ENCODE assay signal across 24 cellular contexts in genomic region chr17:56850591-56850990, GRCh38. TPM values are rescaled to one million over a fixed set of nuclear protein-coding genes. Genes with fewer than 3 reads are reported as not detected.
DNase-seq lines count a peak whose midpoint lies in the region; ATAC-seq, FAIRE-seq and TF ChIP-seq lines count a peak whose summit lies in the region.
"Had no signal": no experiment of that assay in that cellular context is flagged by ENCODE, and none has a peak within 500 bp of the region (broad histone marks: within the 10 kb centered on the region; RNA-seq: fewer than 3 reads in every experiment).

No MANE protein-coding gene starts in this region.

- TF ChIP-seq RAD21 in A549 (conservative IDR thresholded peaks at IDR 0.05 in 1 of 2, IDR thresholded peaks at IDR 0.05 in 1 of 2) (no peak), K562 (CRISPR knock-in tag; conservative IDR thresholded peaks at IDR 0.05 in 1 of 2, IDR thresholded peaks at IDR 0.05 in 1 of 2) (no peak)

- H3K27me3 ChIP-seq in DOHH2 (ENCODE audit: control insufficient read depth, low read length) (no peaks in the 10 kb centered on the region), K562 (ENCODE audit: control insufficient read depth in 2 of 2, insufficient read depth in 2 of 2, low read length in 2 of 2) (no peaks in the 10 kb centered on the region)

- no peak overlapping the region for H2AFZ ChIP-seq in K562 (ENCODE audit: low read depth, low read length)
- H2AFZ ChIP-seq: PC-9 had no signal

- POLR2A ChIA-PET in A549 (lab: Yijun Ruan, JAX): no interaction called here
- POLR2A ChIA-PET in K562 (lab: Yijun Ruan, JAX): interaction anchor here (0.7 to 4.8 kb wide), 2 partner anchors 15 to 40 kb away, joined by 3 to 24 read pairs; partner anchors contain the start of genes C17orf67 and DGKE

- H3K9me3 ChIP-seq in A549: no peaks in the 10 kb centered on the region
- H3K9me3 ChIP-seq in DOHH2 (ENCODE audit: control insufficient read depth, insufficient read depth, low read length): no peaks in the 10 kb centered on the region
- no peaks in the 10 kb centered on the region for H3K9me3 ChIP-seq in K562 (replicated peaks; ENCODE audit: control insufficient read depth, insufficient read depth, low read depth, low read length)
- H3K9me3 ChIP-seq: Caco-2, SK-N-SH had no signal

- TF ChIP-seq EP300 in A549 (IDR thresholded peaks at IDR 0.05) (no peak), K562 (IDR thresholded peaks at IDR 0.05; ENCODE audit: low read length) (no peak)

- no peaks in the 10 kb centered on the region for H3K79me2 ChIP-seq in DOHH2 (ENCODE audit: control insufficient read depth, low read length)
- no peaks in the 10 kb centered on the region for H3K79me2 ChIP-seq in K562 (ENCODE audit: control insufficient read depth, insufficient read depth, low read length)

- H3K4me3 ChIP-seq in A549: no peak overlapping the region
- H3K4me3 ChIP-seq in DOHH2 (ENCODE audit: low read length): no peak overlapping the region
- no peak overlapping the region for H3K4me3 ChIP-seq in K562
- H3K4me3 ChIP-seq: PC-9 had no signal

- in situ Hi-C loops in K562 (cut with MboI): no loop called here

- TF ChIP-seq POLR2A in A549 (IDR thresholded peaks at IDR 0.05; ENCODE audit: low read length) (no peak), K562 (conservative IDR thresholded peaks at IDR 0.05) (no peak)

- intact Hi-C loops in K562 (cut with micrococcal nuclease): no loop called here

- no peak overlapping the region for H3K9ac ChIP-seq in K562 (ENCODE audit: insufficient read depth in 1 of 2, low read depth in 2 of 2, low read length in 2 of 2)
- H3K9ac ChIP-seq: SK-N-SH had no signal

- CTCF ChIA-PET in A549 (lab: Yijun Ruan, JAX): interaction anchor here (0.8 to 1.8 kb wide), 6 partner anchors 9 to 110 kb away, joined by 3 to 5 read pairs (median 4); partner anchors contain the start of gene COIL
- CTCF ChIA-PET in K562 (lab: Yijun Ruan, JAX; ENCODE audit: low intra/inter-chr PET ratio): no interaction called here

- no peak for FAIRE-seq in A549 (lab: Jason Lieb, UNC)
- peak; percentile 54 for FAIRE-seq in HTR-8/SVneo (lab: Jason Lieb, UNC)
- no peak for FAIRE-seq in K562 (lab: Jason Lieb, UNC)
- FAIRE-seq: GM18507, GM19239, H1 had no signal

- H3K36me3 ChIP-seq in DOHH2 (ENCODE audit: control insufficient read depth, low read length) (peaks cover 55% of the 10 kb centered on the region), K562 (ENCODE audit: control insufficient read depth, insufficient read depth, low read length) (peaks cover 67% of the 10 kb centered on the region)

- no peak for DNase-seq in A549 (ENCODE audit: low read depth in 1 of 2, low spot score in 1 of 2)
- DNase-seq in HTR-8/SVneo (ENCODE audit: insufficient read length, low spot score): no peak
- no peak for DNase-seq in K562 (ENCODE audit: extremely low read depth in 1 of 4, low spot score in 3 of 4)
- DNase-seq in DMS153 treated with DMSO at 0.1 percent for 48 hours (lab: John Stamatoyannopoulos, UW; ENCODE audit: unreplicated experiment): no peak
- no peak for DNase-seq in glomerular visceral epithelial cell (ENCODE audit: extremely low spot score)
- DNase-seq: Caco-2; CD4-positive, alpha-beta T cell; DMS 273 treated with DMSO at 0.1 percent for 48 hours; DND-41; KG1; NCI-H1105 treated with DMSO at 0.1 percent for 48 hours; NCI-H2081 treated with DMSO at 0.1 percent for 48 hours; NCI-H446 treated with DMSO at 0.1 percent for 48 hours; NCI-H526 treated with DMSO at 0.1 percent for 48 hours; PC-9; RPMI8226; SHP77; SK-N-SH; T-helper 2 cell had no signal

- no peak for ATAC-seq in A549
- no peak for ATAC-seq in K562
- no peak for ATAC-seq in HG03442 (IDR thresholded peaks at IDR 0.05; ENCODE audit: unreplicated experiment)

- TF ChIP-seq CTCF in A549 (IDR thresholded peaks at IDR 0.05) (no peak), DOHH2 (IDR thresholded peaks at IDR 0.05; ENCODE audit: low read depth, low read length, poor library complexity, severe bottlenecking) (no peak), K562 (IDR thresholded peaks at IDR 0.05 in 2 of 3, conservative IDR thresholded peaks at IDR 0.05 in 1 of 3; ENCODE audit: insufficient read depth in 2 of 3, low read depth in 1 of 3, low read length in 3 of 3) (no peak)

- H4K20me1 ChIP-seq in DOHH2 (ENCODE audit: control insufficient read depth, insufficient read depth, low read depth, low read length) (no peaks in the 10 kb centered on the region), K562 (replicated peaks; ENCODE audit: control insufficient read depth, insufficient read depth, low read length) (no peaks in the 10 kb centered on the region)

- BruUV-seq in K562 (replicated peaks; lab: Mats Ljungman, UMichigan): no TSS peak

- H3K4me2 ChIP-seq in A549 (no peak overlapping the region), DOHH2 (ENCODE audit: low read length) (0 out of 2 replicates have a peak overlapping the region, but pooled peaks have one; percentile 13), K562 (ENCODE audit: insufficient read depth, low read length) (no peak overlapping the region)
- H3K4me2 ChIP-seq: PC-9, SK-N-SH had no signal

- no peaks in the 10 kb centered on the region for H3K9me2 ChIP-seq in DOHH2 (replicated peaks; ENCODE audit: control insufficient read depth, low read length)
- H3K9me2 ChIP-seq: SK-N-SH had no signal

- no peak overlapping the region for H3K27ac ChIP-seq in A549
- no peak overlapping the region for H3K27ac ChIP-seq in DOHH2 (ENCODE audit: low read depth, low read length)
- no peak overlapping the region for H3K27ac ChIP-seq in K562 (ENCODE audit: extremely low read depth, low read depth, low read length)
- H3K27ac ChIP-seq: PC-9 had no signal

- WGBS in A549 (ENCODE audit: missing lambda C conversion rate): 94% methylated on average over 2 of the region's 2 CpGs
- WGBS in K562 (ENCODE audit: insufficient coverage, low coverage, missing lambda C conversion rate): 89% methylated on average over 2 of the region's 2 CpGs

- no peaks in the 10 kb centered on the region for H3K9me1 ChIP-seq in K562 (ENCODE audit: control insufficient read depth, insufficient read depth, low read length)

- H3K4me1 ChIP-seq in A549: no peaks in the 10 kb centered on the region
- peaks cover 15% of the 10 kb centered on the region for H3K4me1 ChIP-seq in DOHH2 (ENCODE audit: control insufficient read depth, low read length)
- H3K4me1 ChIP-seq in K562 (replicated peaks in 1 of 2; ENCODE audit: control insufficient read depth in 2 of 2, insufficient read depth in 2 of 2, low read length in 2 of 2): no peaks in the 10 kb centered on the region
- H3K4me1 ChIP-seq: Caco-2 had no signal

- no peaks in the 10 kb centered on the region for H3F3A ChIP-seq in DOHH2 (ENCODE audit: control insufficient read depth, insufficient read depth)

TF ChIP-seq in K562, 482 proteins besides CTCF, POLR2A, EP300 and RAD21 (continues in another document):
- TF ChIP-seq ZNF584 (CRISPR knock-in tag; IDR thresholded peaks at IDR 0.05; ENCODE audit: low read depth): no peak

RNA-seq across cellular contexts. Expression of gene DGKE, which starts 16.6 kb away (rescaled TPM):
- 4.6 and 5.8 TPM in 2 replicates for polyA plus RNA-seq in A549 (2011; rRNA removed)
- polyA plus RNA-seq in A549 (2012; cell fraction: cytosol; rRNA removed): 2.0 and 2.3 TPM in 2 replicates
- polyA plus RNA-seq in A549 (2012; cell fraction: nucleus; rRNA removed): 7.5 and 8.1 TPM in 2 replicates
- polyA plus RNA-seq in A549 (2017; fragmentation: RNase III; extraction: RNeasy Plus Mini Kit Qiagen cat#74134 plus additional on column Dnase treatment): 3.4 to 4.0 TPM (median 3.7 TPM) in 3 replicates
- polyA minus RNA-seq in A549 (2011; rRNA and poly(A)+ RNA removed): 2.8 and 3.7 TPM in 2 replicates
- 19.7 and 38.1 TPM in 2 replicates for total RNA-seq in K562 (2011; cell fraction: chromatin; rRNA removed; ENCODE audit: low replicate concordance)
- 10.0 and 11.2 TPM in 2 replicates for total RNA-seq in K562 (2011; cell fraction: nucleolus; rRNA removed)
- 21.6 and 45.1 TPM in 2 replicates for total RNA-seq in K562 (2011; cell fraction: nucleoplasm; rRNA removed)
- total RNA-seq in K562 (2014; rRNA removed): 4.2 and 5.9 TPM in 2 replicates
- 7.5 and 9.1 TPM in 2 replicates for total RNA-seq in K562 (2014; rRNA removed; fragmentation: Illumina TruSeq; extraction: Trizol)
- total RNA-seq in K562 (2015; rRNA removed; fragmentation: Illumina TruSeq; extraction: Trizol): 7.5 and 7.8 TPM in 2 replicates
- 9.5 and 9.9 TPM in 2 replicates for total RNA-seq in K562 (2021)
- 5.4 and 7.2 TPM in 2 replicates for polyA plus RNA-seq in K562 (2011; rRNA removed)
- polyA plus RNA-seq in K562 (2011; cell fraction: cytosol; rRNA removed): 1.8 and 2.1 TPM in 2 replicates
- 14.5 and 17.3 TPM in 2 replicates for polyA plus RNA-seq in K562 (2011; cell fraction: nucleus; rRNA removed)
- polyA plus RNA-seq in K562 (2012): 2.7 and 3.9 TPM in 2 replicates
- 5.3 and 8.4 TPM in 2 replicates for polyA plus RNA-seq in K562 (2014; fragmentation: Illumina TruSeq; extraction: Trizol)
- polyA plus RNA-seq in K562 (2014; fragmentation: Nextera tagmentation; extraction: Ambion mirVana): 1 to 10 TPM; 1.3 to 2.0 TPM
- polyA plus RNA-seq in K562 (2014; rRNA removed): 4.3 and 5.1 TPM in 2 replicates
- polyA minus RNA-seq in K562 (2011; rRNA and poly(A)+ RNA removed): 5.8 and 9.0 TPM in 2 replicates
- polyA minus RNA-seq in K562 (2011; cell fraction: cytosol; rRNA and poly(A)+ RNA removed): 2.6 and 3.3 TPM in 2 replicates
- polyA minus RNA-seq in K562 (2011; cell fraction: nucleus; rRNA and poly(A)+ RNA removed): 12.9 and 23.0 TPM in 2 replicates

RNA-seq across cellular contexts. Expression of gene C17orf67, which starts 16.9 kb away (rescaled TPM):
- polyA plus RNA-seq in A549 (2011; rRNA removed): 1.8 and 2.9 TPM in 2 replicates
- 1.8 and 1.9 TPM in 2 replicates for polyA plus RNA-seq in A549 (2012; cell fraction: cytosol; rRNA removed)
- 2.5 and 2.8 TPM in 2 replicates for polyA plus RNA-seq in A549 (2012; cell fraction: nucleus; rRNA removed)
- 2.4 to 2.8 TPM (median 2.6 TPM) in 3 replicates for polyA plus RNA-seq in A549 (2017; fragmentation: RNase III; extraction: RNeasy Plus Mini Kit Qiagen cat#74134 plus additional on column Dnase treatment)
- polyA minus RNA-seq in A549 (2011; rRNA and poly(A)+ RNA removed): 0.88 and 1.8 TPM in 2 replicates
- 0.37 TPM in 1 of 2 replicates, not detected in the other for total RNA-seq in K562 (2011; cell fraction: chromatin; rRNA removed; ENCODE audit: low replicate concordance)
- total RNA-seq in K562 (2011; cell fraction: nucleolus; rRNA removed): 0.79 and 0.83 TPM in 2 replicates
- 0.59 and 0.69 TPM in 2 replicates for total RNA-seq in K562 (2011; cell fraction: nucleoplasm; rRNA removed)
- 0.59 and 1.1 TPM in 2 replicates for total RNA-seq in K562 (2014; rRNA removed)
- total RNA-seq in K562 (2014; rRNA removed; fragmentation: Illumina TruSeq; extraction: Trizol): 0.62 and 0.64 TPM in 2 replicates
- 0.75 and 0.98 TPM in 2 replicates for total RNA-seq in K562 (2015; rRNA removed; fragmentation: Illumina TruSeq; extraction: Trizol)
- 1.6 and 1.7 TPM in 2 replicates for total RNA-seq in K562 (2021)
- polyA plus RNA-seq in K562 (2011; rRNA removed): 0.22 and 0.38 TPM in 2 replicates
- polyA plus RNA-seq in K562 (2011; cell fraction: cytosol; rRNA removed): 0.13 and 0.48 TPM in 2 replicates
- 0.52 and 0.94 TPM in 2 replicates for polyA plus RNA-seq in K562 (2011; cell fraction: nucleus; rRNA removed)
- 0.51 and 0.59 TPM in 2 replicates for polyA plus RNA-seq in K562 (2012)
- 0.24 and 0.27 TPM in 2 replicates for polyA plus RNA-seq in K562 (2014; fragmentation: Illumina TruSeq; extraction: Trizol)
- under 1 TPM; 0.07 to 0.08 TPM for polyA plus RNA-seq in K562 (2014; fragmentation: Nextera tagmentation; extraction: Ambion mirVana)
- polyA plus RNA-seq in K562 (2014; rRNA removed): 0.42 and 0.74 TPM in 2 replicates
- polyA minus RNA-seq in K562 (2011; rRNA and poly(A)+ RNA removed): not detected in 2 replicates
- polyA minus RNA-seq in K562 (2011; cell fraction: cytosol; rRNA and poly(A)+ RNA removed): 0.38 TPM in 1 of 2 replicates, not detected in the other
- polyA minus RNA-seq in K562 (2011; cell fraction: nucleus; rRNA and poly(A)+ RNA removed): 0.11 and 0.27 TPM in 2 replicates

Comparison
In these comparisons a context has a peak if more than half of its experiments do, and no peak if none do; other contexts are left out.
1. Of the 35 proteins assayed by ChIP-seq in both K562 and A549: peak only in K562: none; only in A549: MAFK; in both: none; in neither: 34.